In genomic region chr6:137033828-137034227, GRCh38 we compare ENCODE assay signal across 8 cellular contexts. TPM values are rescaled to one million over a fixed set of nuclear protein-coding genes. Genes with fewer than 3 reads are reported as not detected.
A peak's percentile ranks its signal among the peaks of the same experiment; 100 is the strongest.
DNase-seq lines count a peak whose midpoint lies in the region; ATAC-seq and TF ChIP-seq lines count a peak whose summit lies in the region.

No MANE protein-coding gene starts in this region.

- no peak overlapping the region for H3K18ac ChIP-seq in H9 (ENCODE audit: insufficient read length, low read depth, low read length)

- no peak overlapping the region for H4K5ac ChIP-seq in H9 (ENCODE audit: insufficient read length, low read depth, low read length)

- no peak overlapping the region for H3K27ac ChIP-seq in effector memory CD4-positive, alpha-beta T cell (ENCODE audit: insufficient read depth, low read length, poor library complexity, severe bottlenecking)
- no peak overlapping the region for H3K27ac ChIP-seq in H9 (ENCODE audit: insufficient read length, low read depth, low read length)
- H3K27ac ChIP-seq in thyroid gland, result no peak overlapping the region
- no peak overlapping the region for H3K27ac ChIP-seq in left ventricle myocardium inferior (replicated peaks)

- peak overlapping the region; percentile 46 for H3K27ac Mint-ChIP-seq in T-helper 2 cell treated with Interferon-gamma antibody and Interleukin-4, amounts not matched to agents 5 μg/mL and 100 μg/mL, for 36 hours
- H3K27ac Mint-ChIP-seq in H9, result no peak overlapping the region

- H2BK15ac ChIP-seq in H9 (ENCODE audit: low read depth, low read length), result no peak overlapping the region

- no peak overlapping the region for H4K91ac ChIP-seq in H9 (ENCODE audit: insufficient read length, low read depth, low read length)

- H3K4me3 Mint-ChIP-seq in T-helper 2 cell treated with Interferon-gamma antibody and Interleukin-4, amounts not matched to agents 5 μg/mL and 100 μg/mL, for 36 hours, result peak overlapping the region; percentile 33
- no peak overlapping the region for H3K4me3 Mint-ChIP-seq in H9

- H3K79me1 ChIP-seq in H9 (ENCODE audit: insufficient read depth, low read depth, low read length, poor library complexity, severe bottlenecking), result no peaks in the 10 kb centered on the region

- no peak overlapping the region for H2AFZ ChIP-seq in H9 (ENCODE audit: low read length)

- WGBS in H9 (ENCODE audit: extremely low coverage, insufficient read length, low lambda C conversion rate), result no CpG with 5 or more reads among the region's 2 CpGs
- WGBS in thyroid gland, 2 donors, result 89 to 93% methylated on average over 2 of the region's 2 CpGs

- no peak overlapping the region for H3K4me2 ChIP-seq in H9 (ENCODE audit: insufficient read depth, insufficient read length, low read length)

- TF ChIP-seq CTCF in H9 (conservative IDR thresholded peaks at IDR 0.05) (no peak), thyroid gland (IDR thresholded peaks at IDR 0.05) (no peak), left ventricle myocardium inferior (IDR thresholded peaks at IDR 0.05; ENCODE audit: borderline replicate concordance) (no peak)

- H3K79me2 ChIP-seq in H9 (ENCODE audit: insufficient read depth, low read length), result no peaks in the 10 kb centered on the region

- H3K14ac ChIP-seq in H9 (ENCODE audit: insufficient read depth, low read length), result no peak overlapping the region

- H3K27me3 ChIP-seq in effector memory CD4-positive, alpha-beta T cell (replicated peaks; ENCODE audit: control insufficient read depth, insufficient read depth, low read length, poor library complexity, severe bottlenecking), result peaks cover 4% of the 10 kb centered on the region
- no peaks in the 10 kb centered on the region for H3K27me3 ChIP-seq in H9 (ENCODE audit: insufficient read depth, low read length)
- H3K27me3 ChIP-seq in thyroid gland, result no peaks in the 10 kb centered on the region
- H3K27me3 ChIP-seq in left ventricle myocardium inferior (ENCODE audit: low read depth), result peaks cover 8% of the 10 kb centered on the region

- H2AK5ac ChIP-seq in H9 (ENCODE audit: insufficient read length, low read length), result no peak overlapping the region

- H3K9ac ChIP-seq in H9 (ENCODE audit: extremely low read depth, insufficient read length, low read length), result no peak overlapping the region

- H3K27me3 Mint-ChIP-seq in T-helper 2 cell treated with Interferon-gamma antibody and Interleukin-4, amounts not matched to agents 5 μg/mL and 100 μg/mL, for 36 hours (ENCODE audit: low read depth), result peaks cover 75% of the 10 kb centered on the region
- peaks cover 3% of the 10 kb centered on the region; the same call in 1 of the 2 replicates for H3K27me3 Mint-ChIP-seq in H9 (ENCODE audit: low read depth)

- H2BK20ac ChIP-seq in H9 (ENCODE audit: low read depth, low read length, poor library complexity, severe bottlenecking), result no peak overlapping the region

- H4K20me1 ChIP-seq in H9 (ENCODE audit: control insufficient read depth, insufficient read depth, insufficient read length), result no peaks in the 10 kb centered on the region

- H3K56ac ChIP-seq in H9 (ENCODE audit: insufficient read length, low read depth, low read length), result no peak overlapping the region

- H3K36me3 Mint-ChIP-seq in T-helper 2 cell treated with Interferon-gamma antibody and Interleukin-4, amounts not matched to agents 5 μg/mL and 100 μg/mL, for 36 hours (ENCODE audit: low read depth), result no peaks in the 10 kb centered on the region
- H3K36me3 Mint-ChIP-seq in H9 (ENCODE audit: insufficient read depth in 1 of 3, low read depth in 3 of 3), result no peaks in the 10 kb centered on the region

- H3T11ph ChIP-seq in H9 (ENCODE audit: low read length), result no peak overlapping the region

- no peak overlapping the region for H2BK5ac ChIP-seq in H9 (ENCODE audit: insufficient read length, low read length)

- no peaks in the 10 kb centered on the region for H3K36me3 ChIP-seq in effector memory CD4-positive, alpha-beta T cell (ENCODE audit: control insufficient read depth, insufficient read depth, low read length)
- no peaks in the 10 kb centered on the region for H3K36me3 ChIP-seq in thyroid gland
- H3K36me3 ChIP-seq in left ventricle myocardium inferior, result no peaks in the 10 kb centered on the region

- H3K9me3 ChIP-seq in effector memory CD4-positive, alpha-beta T cell (ENCODE audit: control insufficient read depth, low read length), result no peaks in the 10 kb centered on the region
- H3K9me3 ChIP-seq in H9 (ENCODE audit: control insufficient read depth, low read depth, low read length) (no peaks in the 10 kb centered on the region), thyroid gland (no peaks in the 10 kb centered on the region), left ventricle myocardium inferior (replicated peaks) (no peaks in the 10 kb centered on the region)

- H4K8ac ChIP-seq in H9 (replicated peaks; ENCODE audit: insufficient read length, low read depth, low read length), result no peak overlapping the region

- peaks cover 13% of the 10 kb centered on the region for H3K4me1 Mint-ChIP-seq in T-helper 2 cell treated with Interferon-gamma antibody and Interleukin-4, amounts not matched to agents 5 μg/mL and 100 μg/mL, for 36 hours (ENCODE audit: low read depth)
- no peaks in the 10 kb centered on the region for H3K4me1 Mint-ChIP-seq in H9

- intact Hi-C loops in thyroid gland (cut with DNase I) (no loop called here), left ventricle myocardium inferior (cut with micrococcal nuclease) (no loop called here)

- H3K23ac ChIP-seq in H9 (ENCODE audit: insufficient read length, low read depth, low read length), result no peak overlapping the region

- H3K9me3 Mint-ChIP-seq in T-helper 2 cell treated with Interferon-gamma antibody and Interleukin-4, amounts not matched to agents 5 μg/mL and 100 μg/mL, for 36 hours, result no peaks in the 10 kb centered on the region
- H3K9me3 Mint-ChIP-seq in H9, result no peaks in the 10 kb centered on the region; a peak in 1 of 5 replicates

- peak; percentile 75 for DNase-seq in T-helper 2 cell treated with Interferon-gamma antibody and Interleukin-4, amounts not matched to agents 5 μg/mL and 100 μg/mL, for 36 hours (ENCODE audit: low spot score)
- DNase-seq in effector memory CD4-positive, alpha-beta T cell, result peak; percentile 35 to 52 (median 40)
- DNase-seq in H9 (no peak), thyroid gland (no peak), left ventricle myocardium inferior (no peak), HCEC 1CT (no peak)

- H2BK12ac ChIP-seq in H9 (ENCODE audit: insufficient read length, low read depth, low read length), result no peak overlapping the region

- no peaks in the 10 kb centered on the region for H3K23me2 ChIP-seq in H9 (ENCODE audit: insufficient read length, low read depth, low read length, poor library complexity, severe bottlenecking)

- no peak overlapping the region for H3K4me3 ChIP-seq in effector memory CD4-positive, alpha-beta T cell (ENCODE audit: insufficient read depth, low read depth, low read length, poor library complexity, severe bottlenecking)
- H3K4me3 ChIP-seq in thyroid gland (replicated peaks in 1 of 3), result no peak overlapping the region
- no peak overlapping the region for H3K4me3 ChIP-seq in left ventricle myocardium inferior

- peak; percentile 96 for ATAC-seq in GM19025 (IDR thresholded peaks at IDR 0.05; ENCODE audit: low read depth, unreplicated experiment)
- peak; percentile 91 for ATAC-seq in HG03060 (IDR thresholded peaks at IDR 0.05; ENCODE audit: low read depth, unreplicated experiment)

- H3K4me1 ChIP-seq in effector memory CD4-positive, alpha-beta T cell (ENCODE audit: control insufficient read depth, insufficient read depth, low read length, poor library complexity, severe bottlenecking), result peaks cover 5% of the 10 kb centered on the region
- no peaks in the 10 kb centered on the region for H3K4me1 ChIP-seq in H9 (ENCODE audit: insufficient read depth, low read length)
- H3K4me1 ChIP-seq in thyroid gland, result no peaks in the 10 kb centered on the region
- H3K4me1 ChIP-seq in left ventricle myocardium inferior, result peaks cover 6% of the 10 kb centered on the region

- TF ChIP-seq POLR2A in thyroid gland (IDR thresholded peaks at IDR 0.05), result no peak

- no peak overlapping the region for H3K4ac ChIP-seq in H9 (ENCODE audit: low read depth, low read length)

- H2BK120ac ChIP-seq in H9 (ENCODE audit: low read depth, low read length, poor library complexity, severe bottlenecking), result no peak overlapping the region

RNA-seq across cellular contexts. Expression of gene IL20RA, which starts 10.9 kb away (rescaled TPM):
- total RNA-seq in H9 (2021) (0.55 and 0.74 TPM in 2 replicates), thyroid gland (1 to 10 TPM in 3 of 4 donors, under 1 TPM in 1; 0.27 to 8.1 (median 2.6) TPM), left ventricle myocardium inferior (10.1 TPM)

Comparison
In these comparisons a context has a peak if more than half of its experiments do, and no peak if none do; other contexts are left out.
1. DNase-seq: peak in T-helper 2 cell treated with Interferon-gamma antibody and Interleukin-4, amounts not matched to agents 5 μg/mL and 100 μg/mL, for 36 hours (single experiment) and effector memory CD4-positive, alpha-beta T cell (3 of 3); none in H9 (single experiment), thyroid gland (0 of 2), left ventricle myocardium inferior (single experiment) and HCEC 1CT (single experiment).